Comparison of ENCODE assay signal across 24 cellular contexts in genomic region chr12:14834502-14834901, GRCh38. TPM values are rescaled to one million over a fixed set of nuclear protein-coding genes. Genes with fewer than 3 reads are reported as not detected.
DNase-seq lines count a peak whose midpoint lies in the region; ATAC-seq and TF ChIP-seq lines count a peak whose summit lies in the region.
"Had no signal": no experiment of that assay in that cellular context is flagged by ENCODE, and none has a peak within 500 bp of the region (broad histone marks: within the 10 kb centered on the region; RNA-seq: fewer than 3 reads in every experiment).

No MANE protein-coding gene starts in this region.

- H2BK5ac ChIP-seq in mesenchymal stem cell (ENCODE audit: low read depth, low read length, poor library complexity, severe bottlenecking): no peak overlapping the region

- H3K4me3 Mint-ChIP-seq in stimulated activated naive B cell treated with anti-CD40 and anti-IgM and Interleukin-4, amounts not matched to agents 10 μg/mL and 1 μg/mL and 100 μg/mL, for 72 hours: no peak overlapping the region
- H3K4me3 Mint-ChIP-seq: activated naive CD8-positive, alpha-beta T cell treated with anti-CD3 and anti-CD28 coated beads, Interleukin-2, amount 10 ng/mL, durations not matched to agents 7 days and 5 days had no signal

- peaks cover 0 to 4% of the 10 kb centered on the region in 2 donors for H3K4me1 Mint-ChIP-seq in stimulated activated naive B cell treated with anti-CD40 and anti-IgM and Interleukin-4, amounts not matched to agents 10 μg/mL and 1 μg/mL and 100 μg/mL, for 72 hours
- H3K4me1 Mint-ChIP-seq: activated naive CD8-positive, alpha-beta T cell treated with anti-CD3 and anti-CD28 coated beads, Interleukin-2, amount 10 ng/mL, durations not matched to agents 7 days and 5 days had no signal

- ATAC-seq in stimulated activated naive B cell treated with anti-CD40 and anti-IgM and Interleukin-4, amounts not matched to agents 10 μg/mL and 1 μg/mL and 100 μg/mL, for 72 hours (replicated peaks): no peak
- ATAC-seq in HG03432 (IDR thresholded peaks at IDR 0.05; ENCODE audit: unreplicated experiment): no peak
- ATAC-seq: lower lobe of right lung, Panc1 had no signal

- H3K4ac ChIP-seq in mesenchymal stem cell (ENCODE audit: low read depth in 1 of 2, low read length in 2 of 2): no peak overlapping the region

- no TSS peak for BruUV-seq in A673 (replicated peaks; lab: Mats Ljungman, UMichigan)

- no peaks in the 10 kb centered on the region for H3K9me3 Mint-ChIP-seq in stimulated activated naive B cell treated with anti-CD40 and anti-IgM and Interleukin-4, amounts not matched to agents 10 μg/mL and 1 μg/mL and 100 μg/mL, for 72 hours
- H3K9me3 Mint-ChIP-seq: activated naive CD8-positive, alpha-beta T cell treated with anti-CD3 and anti-CD28 coated beads, Interleukin-2, amount 10 ng/mL, durations not matched to agents 7 days and 5 days had no signal

- H3K4me3 ChIP-seq in adipocyte (ENCODE audit: low read length) (no peak overlapping the region), mesenchymal stem cell (ENCODE audit: insufficient read depth in 1 of 2, low read depth in 1 of 2, low read length in 2 of 2) (no peak overlapping the region), A673 (ENCODE audit: low read depth, low read length, poor library complexity, severe bottlenecking) (no peak overlapping the region)
- H3K4me3 ChIP-seq: esophagus squamous epithelium, lower lobe of right lung, SK-N-MC, suprapubic skin had no signal

- H3K27me3 ChIP-seq in adipocyte (replicated peaks; ENCODE audit: control insufficient read depth, insufficient read depth, low read length) (no peaks in the 10 kb centered on the region), mesenchymal stem cell (ENCODE audit: control insufficient read depth in 1 of 2, insufficient read depth in 1 of 2, low read length in 2 of 2) (no peaks in the 10 kb centered on the region), A673 (replicated peaks; ENCODE audit: insufficient read depth, low read depth, low read length, poor library complexity) (no peaks in the 10 kb centered on the region)
- H3K27me3 ChIP-seq: esophagus squamous epithelium had no signal

- peaks cover 5 to 14% of the 10 kb centered on the region in 2 donors for H3K27me3 Mint-ChIP-seq in stimulated activated naive B cell treated with anti-CD40 and anti-IgM and Interleukin-4, amounts not matched to agents 10 μg/mL and 1 μg/mL and 100 μg/mL, for 72 hours

- peaks cover 4% of the 10 kb centered on the region for H3K9me3 ChIP-seq in adipocyte (ENCODE audit: control insufficient read depth, low read length)
- no peaks in the 10 kb centered on the region for H3K9me3 ChIP-seq in mesenchymal stem cell (ENCODE audit: control insufficient read depth, low read length)
- no peaks in the 10 kb centered on the region for H3K9me3 ChIP-seq in A673 (ENCODE audit: low read depth, low read length, poor library complexity, severe bottlenecking)
- H3K9me3 ChIP-seq: esophagus squamous epithelium, lower lobe of right lung, suprapubic skin had no signal

- TF ChIP-seq CTCF in A673 (conservative IDR thresholded peaks at IDR 0.05; ENCODE audit: low read depth, low read length): no peak

- H3K4me1 ChIP-seq in adipocyte (ENCODE audit: control insufficient read depth, insufficient read depth, low read length) (peaks cover 54% of the 10 kb centered on the region), mesenchymal stem cell (ENCODE audit: control insufficient read depth, insufficient read depth, low read depth, low read length) (peaks cover 1% of the 10 kb centered on the region), A673 (ENCODE audit: insufficient read depth, low read length, poor library complexity, severe bottlenecking) (no peaks in the 10 kb centered on the region)
- H3K4me1 ChIP-seq: esophagus squamous epithelium, lower lobe of right lung, suprapubic skin had no signal

- H2AFZ ChIP-seq in mesenchymal stem cell (ENCODE audit: low read depth, low read length): no peak overlapping the region

- H3K36me3 ChIP-seq in adipocyte (ENCODE audit: control insufficient read depth, insufficient read depth, low read length, severe bottlenecking) (no peaks in the 10 kb centered on the region), mesenchymal stem cell (ENCODE audit: control insufficient read depth in 1 of 2, insufficient read depth in 2 of 2, low read depth in 1 of 2, low read length in 2 of 2) (no peaks in the 10 kb centered on the region), A673 (ENCODE audit: insufficient read depth, low read length, poor library complexity, severe bottlenecking) (no peaks in the 10 kb centered on the region)
- H3K36me3 ChIP-seq: esophagus squamous epithelium, lower lobe of right lung, suprapubic skin had no signal

- CTCF ChIA-PET in A673 (lab: Charles Lee): no interaction called here

- no peak overlapping the region for H3K4me2 ChIP-seq in mesenchymal stem cell (ENCODE audit: low read length, poor library complexity, severe bottlenecking)

- H3K27ac ChIP-seq in mesenchymal stem cell (ENCODE audit: low read length, poor library complexity, severe bottlenecking) (no peak overlapping the region), A673 (ENCODE audit: low read depth, low read length, poor library complexity, severe bottlenecking) (no peak overlapping the region)
- H3K27ac ChIP-seq: esophagus squamous epithelium, lower lobe of right lung, SK-N-MC, suprapubic skin had no signal

- H3K23ac ChIP-seq in mesenchymal stem cell (ENCODE audit: low read length in 2 of 2): no peak overlapping the region

- peak; percentile 33 for DNase-seq in NCI-H2227 treated with DMSO at 0.1 percent for 48 hours (lab: John Stamatoyannopoulos, UW)
- peak; percentile 49 for DNase-seq in adipocyte (ENCODE audit: low read depth)
- DNase-seq in mesenchymal stem cell: peak; percentile 38
- DNase-seq in A673 (ENCODE audit: low spot score): no peak
- no peak for DNase-seq in stimulated activated naive B cell treated with anti-CD40 and anti-IgM and Interleukin-4, amounts not matched to agents 10 μg/mL and 1 μg/mL and 100 μg/mL, for 72 hours
- DNase-seq: activated CD4-positive, CD25-positive, alpha-beta regulatory T cell treated with anti-CD3 and anti-CD28 coated beads, Interleukin-2, amount 50 U/mL, for 72 hours; activated naive CD8-positive, alpha-beta T cell treated with anti-CD3 and anti-CD28 coated beads, Interleukin-2, amount 10 ng/mL, durations not matched to agents 7 days and 5 days; central memory CD4-positive, alpha-beta T cell; effector CD4-positive, alpha-beta T cell; esophagus squamous epithelium; lower lobe of right lung; NCI-H1417; NCI-H2171; NCI-H82; posterior cingulate gyrus; small intestine; T1000 had no signal

- no peak overlapping the region for H4K91ac ChIP-seq in mesenchymal stem cell (ENCODE audit: low read length)

- H3K18ac ChIP-seq in mesenchymal stem cell (ENCODE audit: low read depth in 1 of 2, low read length in 2 of 2): no peak overlapping the region

- H3K36me3 Mint-ChIP-seq in stimulated activated naive B cell treated with anti-CD40 and anti-IgM and Interleukin-4, amounts not matched to agents 10 μg/mL and 1 μg/mL and 100 μg/mL, for 72 hours: peaks cover 0 to 5% of the 10 kb centered on the region in 2 donors

- no peak overlapping the region for H2BK120ac ChIP-seq in mesenchymal stem cell (ENCODE audit: low read depth, low read length)

- H3K9ac ChIP-seq in adipocyte (ENCODE audit: low read length) (no peak overlapping the region), mesenchymal stem cell (ENCODE audit: low read length) (no peak overlapping the region)

- H2BK12ac ChIP-seq in mesenchymal stem cell (ENCODE audit: low read length in 2 of 2): no peak overlapping the region

- intact Hi-C loops in A673 (cut with micrococcal nuclease; ENCODE audit: unreplicated experiment): no loop called here

- no peak overlapping the region for H2BK15ac ChIP-seq in mesenchymal stem cell (ENCODE audit: low read depth, poor library complexity, severe bottlenecking)

- H3K79me1 ChIP-seq in mesenchymal stem cell (replicated peaks; ENCODE audit: low read length, poor library complexity, severe bottlenecking): no peaks in the 10 kb centered on the region

- H3K27ac Mint-ChIP-seq in stimulated activated naive B cell treated with anti-CD40 and anti-IgM and Interleukin-4, amounts not matched to agents 10 μg/mL and 1 μg/mL and 100 μg/mL, for 72 hours: no peak overlapping the region
- H3K27ac Mint-ChIP-seq: activated naive CD8-positive, alpha-beta T cell treated with anti-CD3 and anti-CD28 coated beads, Interleukin-2, amount 10 ng/mL, durations not matched to agents 7 days and 5 days had no signal

- H3K14ac ChIP-seq in mesenchymal stem cell (ENCODE audit: low read length in 2 of 2): no peak overlapping the region

- no peak overlapping the region for H2AK5ac ChIP-seq in mesenchymal stem cell (ENCODE audit: low read length, severe bottlenecking)

- H4K8ac ChIP-seq in mesenchymal stem cell (ENCODE audit: low read length): no peak overlapping the region

- POLR2A ChIA-PET in A673 (lab: Charles Lee; ENCODE audit: low non-redundant PET): no interaction called here

RNA-seq across cellular contexts. Expression of gene ART4, which starts 8.8 kb away (rescaled TPM):
- polyA plus RNA-seq in mesenchymal stem cell (2013, experiment 1 of 2): 0.04 TPM
- polyA plus RNA-seq in mesenchymal stem cell (2013, experiment 2 of 2): 0.03 TPM
- total RNA-seq in A673 (2021): not detected in 2 replicates
- total RNA-seq: activated CD8-positive, alpha-beta memory T cell treated with anti-CD3 and anti-CD28 coated beads for 36 hours; activated naive CD8-positive, alpha-beta T cell treated with anti-CD3 and anti-CD28 coated beads, Interleukin-2, amount 10 ng/mL, durations not matched to agents 7 days and 5 days; G401; H4 had no signal

RNA-seq across cellular contexts. Expression of gene SMCO3, which starts 20.5 kb away (rescaled TPM):
- 0.26 TPM for polyA plus RNA-seq in mesenchymal stem cell (2013, experiment 1 of 2)
- 0.19 TPM for polyA plus RNA-seq in mesenchymal stem cell (2013, experiment 2 of 2)
- not detected in 2 replicates for total RNA-seq in A673 (2021)
- total RNA-seq: activated CD8-positive, alpha-beta memory T cell treated with anti-CD3 and anti-CD28 coated beads for 36 hours; activated naive CD8-positive, alpha-beta T cell treated with anti-CD3 and anti-CD28 coated beads, Interleukin-2, amount 10 ng/mL, durations not matched to agents 7 days and 5 days; G401; H4; suprapubic skin had no signal

RNA-seq across cellular contexts. Expression of gene C12orf60, which starts 31.0 kb away (rescaled TPM):
- polyA plus RNA-seq in mesenchymal stem cell (2013, experiment 1 of 2): 1.8 TPM
- polyA plus RNA-seq in mesenchymal stem cell (2013, experiment 2 of 2): 1.4 TPM
- total RNA-seq in A673 (2021): 1.9 and 2.2 TPM in 2 replicates

RNA-seq across cellular contexts. Expression of gene WBP11, which starts 31.2 kb away (rescaled TPM):
- 58.2 TPM for polyA plus RNA-seq in mesenchymal stem cell (2013, experiment 1 of 2)
- polyA plus RNA-seq in mesenchymal stem cell (2013, experiment 2 of 2): 50.6 TPM
- 144 and 150 TPM in 2 replicates for total RNA-seq in A673 (2021)

RNA-seq across cellular contexts. Expression of gene MGP, which starts 51.2 kb away (rescaled TPM):
- polyA plus RNA-seq in mesenchymal stem cell (2013, experiment 1 of 2): 4.0 TPM
- polyA plus RNA-seq in mesenchymal stem cell (2013, experiment 2 of 2): 4.8 TPM
- not detected in 2 replicates for total RNA-seq in A673 (2021)
- total RNA-seq: activated CD8-positive, alpha-beta memory T cell treated with anti-CD3 and anti-CD28 coated beads for 36 hours; G401 had no signal

Comparison
In these comparisons a context has a peak if more than half of its experiments do, and no peak if none do; other contexts are left out.
1. DNase-seq: peak in NCI-H2227 treated with DMSO at 0.1 percent for 48 hours (single experiment), adipocyte (single experiment) and mesenchymal stem cell (single experiment); none in A673 (single experiment) and stimulated activated naive B cell treated with anti-CD40 and anti-IgM and Interleukin-4, amounts not matched to agents 10 μg/mL and 1 μg/mL and 100 μg/mL, for 72 hours (single experiment).